9 cellular contexts compared by ENCODE assay signal in the genomic region with DNA sequence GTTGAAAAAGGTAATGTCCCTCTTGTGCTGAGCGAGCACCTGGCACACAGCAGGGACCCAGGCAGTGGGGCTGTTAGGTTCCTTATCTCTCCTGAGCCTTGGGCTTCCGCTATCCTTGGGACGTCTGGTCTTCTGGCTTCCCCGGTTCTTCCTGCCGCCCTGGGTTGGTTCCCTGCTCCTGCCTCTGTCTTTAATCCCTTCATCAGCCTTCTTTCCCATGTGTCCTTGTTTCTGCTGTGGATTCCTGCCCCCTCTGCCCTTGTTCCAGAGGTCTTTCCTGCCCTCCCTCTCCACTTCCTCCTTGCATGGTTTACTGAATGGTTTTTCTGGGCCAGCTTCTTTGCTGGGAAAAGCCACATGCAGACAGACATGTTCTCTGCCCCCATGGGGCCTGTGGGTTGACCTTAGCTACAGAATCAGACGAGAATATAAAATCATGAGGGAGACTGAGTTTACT. TPM values are rescaled to one million over a fixed set of nuclear protein-coding genes. Genes with fewer than 3 reads are reported as not detected.
A peak's percentile ranks its signal among the peaks of the same experiment; 100 is the strongest.
DNase-seq lines count a peak whose midpoint lies in the region; ATAC-seq, FAIRE-seq and TF ChIP-seq lines count a peak whose summit lies in the region.
"Had no signal": no experiment of that assay in that cellular context is flagged by ENCODE, and none has a peak within 500 bp of the region (broad histone marks: within the 10 kb centered on the region; RNA-seq: fewer than 3 reads in every experiment).

No MANE protein-coding gene starts in this region.

- peaks cover 37% of the 10 kb centered on the region for H3K4me1 Mint-ChIP-seq in activated T-helper 2 cell treated with anti-CD3 and anti-CD28 coated beads, Interferon-gamma antibody, Interleukin-2, Interleukin-4, amounts not matched to agents 10 μg/mL and 5 μg/mL and 100 μg/mL, durations not matched to agents 14 hours and 24 hours and 36 hours (ENCODE audit: low read depth)
- H3K4me1 Mint-ChIP-seq in GM23338 = peaks cover 20% of the 10 kb centered on the region

- no peak for ATAC-seq in heart left ventricle
- ATAC-seq in Right ventricle myocardium superior (ENCODE audit: poor library complexity) = no peak
- no peak for ATAC-seq in lower lobe of right lung
- ATAC-seq in GM23338 = no peak

- H4K20me1 ChIP-seq in GM23338 (replicated peaks; ENCODE audit: insufficient read depth) = peaks cover 46% of the 10 kb centered on the region

- peaks cover 60% of the 10 kb centered on the region for H3K79me2 ChIP-seq in GM23338 (replicated peaks; ENCODE audit: insufficient read depth)

- H3K4me3 Mint-ChIP-seq in activated T-helper 2 cell treated with anti-CD3 and anti-CD28 coated beads, Interferon-gamma antibody, Interleukin-2, Interleukin-4, amounts not matched to agents 10 μg/mL and 5 μg/mL and 100 μg/mL, durations not matched to agents 14 hours and 24 hours and 36 hours (ENCODE audit: low read depth) = peak overlapping the region; percentile 23
- no peak overlapping the region for H3K4me3 Mint-ChIP-seq in GM23338

- in situ Hi-C loops in transverse colon (cut with MboI; ENCODE audit: low pct_ligation_motif_present in 1 of 4, low pct_unique_long_range_greater_than_20kb in 1 of 4, low sequenced_read_pairs in 3 of 4) = no loop called here

- WGBS in heart left ventricle, 4 donors = 20 to 39% (median 25%) methylated on average over 6 of the region's 6 CpGs
- WGBS in transverse colon (ENCODE audit: low coverage in 1 of 2), 2 donors = 19% methylated on average over 6 of the region's 6 CpGs; no CpG with 5 or more reads in 1 of the 2 donors

- peak overlapping the region in 6 of 12 donors; percentile 4 to 86 (median 19) for H3K4me3 ChIP-seq in heart left ventricle
- peak overlapping the region; percentile 85 for H3K4me3 ChIP-seq in lower lobe of right lung
- H3K4me3 ChIP-seq in transverse colon = peak overlapping the region in 2 of 4 donors; percentile 5 to 65
- no peak overlapping the region for H3K4me3 ChIP-seq in GM23338

- peak overlapping the region; percentile 5 for H3K27ac Mint-ChIP-seq in activated T-helper 2 cell treated with anti-CD3 and anti-CD28 coated beads, Interferon-gamma antibody, Interleukin-2, Interleukin-4, amounts not matched to agents 10 μg/mL and 5 μg/mL and 100 μg/mL, durations not matched to agents 14 hours and 24 hours and 36 hours
- H3K27ac Mint-ChIP-seq in GM23338 = no peak overlapping the region

- H3K9me3 ChIP-seq in heart left ventricle = no peaks in the 10 kb centered on the region
- no peaks in the 10 kb centered on the region for H3K9me3 ChIP-seq in lower lobe of right lung
- H3K9me3 ChIP-seq in transverse colon = no peaks in the 10 kb centered on the region
- H3K9me3 ChIP-seq: tibial nerve had no signal

- TF ChIP-seq POLR2A in heart left ventricle (IDR thresholded peaks at IDR 0.05) (no peak), transverse colon (IDR thresholded peaks at IDR 0.05) (no peak)

- intact Hi-C loops in heart left ventricle (cut with DNase I) = no loop called here
- intact Hi-C loops in Right ventricle myocardium superior (cut with DNase I) = no loop called here
- intact Hi-C loops in activated T-helper 2 cell treated with anti-CD3 and anti-CD28 coated beads, Interferon-gamma antibody, Interleukin-2, Interleukin-4, amounts not matched to agents 10 μg/mL and 5 μg/mL and 100 μg/mL, durations not matched to agents 14 hours and 24 hours and 36 hours (cut with micrococcal nuclease) = loop anchor here (5.0 kb wide), 1 partner anchor 35 kb away; a partner anchor contains a TSS
- intact Hi-C loops in lower lobe of right lung (cut with DNase I) = no loop called here
- intact Hi-C loops in transverse colon (cut with DNase I; ENCODE audit: low total_unique reads) = no loop called here

- H3K36me3 Mint-ChIP-seq in activated T-helper 2 cell treated with anti-CD3 and anti-CD28 coated beads, Interferon-gamma antibody, Interleukin-2, Interleukin-4, amounts not matched to agents 10 μg/mL and 5 μg/mL and 100 μg/mL, durations not matched to agents 14 hours and 24 hours and 36 hours (ENCODE audit: low read depth) = peaks cover 49% of the 10 kb centered on the region
- peaks cover 44% of the 10 kb centered on the region for H3K36me3 Mint-ChIP-seq in GM23338 (ENCODE audit: low read depth)

- peak overlapping the region; percentile 5 to 96 (median 69) for H3K27ac ChIP-seq in heart left ventricle
- H3K27ac ChIP-seq in lower lobe of right lung = peak overlapping the region; percentile 43
- H3K27ac ChIP-seq in transverse colon = peak overlapping the region; percentile 59 to 99 (median 95)
- no peak overlapping the region for H3K27ac ChIP-seq in GM23338 (ENCODE audit: low read depth)

- no peak for FAIRE-seq in GM19239 (lab: Jason Lieb, UNC)

- H3K27me3 ChIP-seq in heart left ventricle (no peaks in the 10 kb centered on the region), lower lobe of right lung (ENCODE audit: low read depth) (no peaks in the 10 kb centered on the region), transverse colon (no peaks in the 10 kb centered on the region), GM23338 (ENCODE audit: insufficient read depth) (no peaks in the 10 kb centered on the region)
- H3K27me3 ChIP-seq: tibial nerve had no signal

- H3K9me3 Mint-ChIP-seq in activated T-helper 2 cell treated with anti-CD3 and anti-CD28 coated beads, Interferon-gamma antibody, Interleukin-2, Interleukin-4, amounts not matched to agents 10 μg/mL and 5 μg/mL and 100 μg/mL, durations not matched to agents 14 hours and 24 hours and 36 hours = no peaks in the 10 kb centered on the region
- H3K9me3 Mint-ChIP-seq in GM23338 = peaks cover 4% of the 10 kb centered on the region; the same call in 2 of the 3 replicates

- TF ChIP-seq CTCF in heart left ventricle (IDR thresholded peaks at IDR 0.05) (no peak), lower lobe of right lung (IDR thresholded peaks at IDR 0.05) (no peak), transverse colon (IDR thresholded peaks at IDR 0.05) (no peak), GM23338 (conservative IDR thresholded peaks at IDR 0.05; ENCODE audit: low read depth in 2 of 2) (no peak)

- H3K4me2 ChIP-seq in GM23338 = no peak overlapping the region

- H3K36me3 ChIP-seq in heart left ventricle (peaks cover 2 to 63% (median 54%) of the 10 kb centered on the region in 9 donors), lower lobe of right lung (peaks cover 58% of the 10 kb centered on the region), transverse colon (peaks cover 0 to 12% (median 6%) of the 10 kb centered on the region in 4 donors), GM23338 (ENCODE audit: insufficient read depth) (peaks cover 8% of the 10 kb centered on the region; the same call in 1 of the 2 replicates)

- no peak overlapping the region for H2AFZ ChIP-seq in GM23338

- no peak for DNase-seq in heart left ventricle
- no peak for DNase-seq in Right ventricle myocardium superior
- DNase-seq in activated T-helper 2 cell treated with anti-CD3 and anti-CD28 coated beads, Interferon-gamma antibody, Interleukin-2, Interleukin-4, amounts not matched to agents 10 μg/mL and 5 μg/mL and 100 μg/mL, durations not matched to agents 14 hours and 24 hours and 36 hours (ENCODE audit: low spot score) = no peak
- DNase-seq in lower lobe of right lung = peak; percentile 40
- no peak for DNase-seq in transverse colon
- no peak for DNase-seq in GM19239 (ENCODE audit: insufficient read length, low spot score)
- no peak for DNase-seq in GM23338 (ENCODE audit: low spot score)
- DNase-seq in DMS53 (lab: John Stamatoyannopoulos, UW) = no peak

- no peaks in the 10 kb centered on the region for H3K27me3 Mint-ChIP-seq in activated T-helper 2 cell treated with anti-CD3 and anti-CD28 coated beads, Interferon-gamma antibody, Interleukin-2, Interleukin-4, amounts not matched to agents 10 μg/mL and 5 μg/mL and 100 μg/mL, durations not matched to agents 14 hours and 24 hours and 36 hours (ENCODE audit: low read depth)
- H3K27me3 Mint-ChIP-seq in GM23338 (ENCODE audit: insufficient read depth, low read depth, poor library complexity) = peaks cover 15% of the 10 kb centered on the region

- H3F3A ChIP-seq in GM23338 (replicated peaks; ENCODE audit: low read depth) = peaks cover 21% of the 10 kb centered on the region; the same call in 1 of the 2 replicates

- no peak for TF ChIP-seq EP300 in transverse colon (IDR thresholded peaks at IDR 0.05; ENCODE audit: low read depth)

- H3K9me2 ChIP-seq in GM23338 (ENCODE audit: insufficient read depth) = no peaks in the 10 kb centered on the region

- H3K4me1 ChIP-seq in heart left ventricle (peaks cover 12 to 65% (median 37%) of the 10 kb centered on the region in 12 donors), lower lobe of right lung (peaks cover 42% of the 10 kb centered on the region), transverse colon (peaks cover 22 to 72% (median 41%) of the 10 kb centered on the region in 4 donors), GM23338 (ENCODE audit: insufficient read depth) (peaks cover 24% of the 10 kb centered on the region)

RNA-seq across cellular contexts. Expression of a gene that starts 2.6 kb away (rescaled TPM):
- 100 to 1,000 TPM; 125 to 377 (median 189) TPM for total RNA-seq in heart left ventricle
- polyA plus RNA-seq in heart left ventricle = 100 to 1,000 TPM; 177 to 188 TPM
- total RNA-seq in Right ventricle myocardium superior = 223 TPM
- total RNA-seq in activated T-helper 2 cell treated with anti-CD3 and anti-CD28 coated beads, Interferon-gamma antibody, Interleukin-2, Interleukin-4, amounts not matched to agents 10 μg/mL and 5 μg/mL and 100 μg/mL, durations not matched to agents 14 hours and 24 hours and 36 hours = 40.3 and 41.8 TPM in 2 replicates
- 105 TPM for total RNA-seq in lower lobe of right lung
- 100 to 1,000 TPM; 121 to 242 (median 185) TPM for total RNA-seq in transverse colon
- total RNA-seq in GM23338 (2014; rRNA removed; shearing (Covaris generic)) = 208 and 223 TPM in 2 replicates
- 47.1 and 48.9 TPM in 2 replicates for polyA plus RNA-seq in GM23338 (2016; fragmentation: Nextera tagmentation; extraction: Ambion mirVana)

RNA-seq across cellular contexts. Expression of a gene that starts 22.8 kb away (rescaled TPM):
- total RNA-seq in heart left ventricle (10 to 100 TPM; 39.9 to 88.1 (median 69.9) TPM), Right ventricle myocardium superior (75.1 TPM), lower lobe of right lung (143 TPM), transverse colon (100 to 1,000 TPM; 112 to 185 (median 130) TPM)
- polyA plus RNA-seq in heart left ventricle (100 to 1,000 TPM in 1 of 2 donors, 10 to 100 TPM in 1; 72.7 to 104 TPM), GM23338 (2016; fragmentation: Nextera tagmentation; extraction: Ambion mirVana) (73.1 and 75.2 TPM in 2 replicates)
- total RNA-seq in activated T-helper 2 cell treated with anti-CD3 and anti-CD28 coated beads, Interferon-gamma antibody, Interleukin-2, Interleukin-4, amounts not matched to agents 10 μg/mL and 5 μg/mL and 100 μg/mL, durations not matched to agents 14 hours and 24 hours and 36 hours = 344 and 351 TPM in 2 replicates
- total RNA-seq in GM23338 (2014; rRNA removed; shearing (Covaris generic)) = 233 and 234 TPM in 2 replicates

RNA-seq across cellular contexts. Expression of a gene that starts 29.6 kb away (rescaled TPM):
- total RNA-seq in heart left ventricle (10 to 100 TPM; 11.7 to 25.8 (median 16.5) TPM), Right ventricle myocardium superior (20.5 TPM), lower lobe of right lung (11.6 TPM), transverse colon (10 to 100 TPM in 2 of 4 donors, 1 to 10 TPM in 2; 3.7 to 15.1 (median 8.4) TPM)
- polyA plus RNA-seq in heart left ventricle (10 to 100 TPM; 11.9 to 27.7 TPM), GM23338 (2016; fragmentation: Nextera tagmentation; extraction: Ambion mirVana) (17.6 and 19.9 TPM in 2 replicates)
- 7.2 and 8.1 TPM in 2 replicates for total RNA-seq in activated T-helper 2 cell treated with anti-CD3 and anti-CD28 coated beads, Interferon-gamma antibody, Interleukin-2, Interleukin-4, amounts not matched to agents 10 μg/mL and 5 μg/mL and 100 μg/mL, durations not matched to agents 14 hours and 24 hours and 36 hours
- 8.2 and 12.0 TPM in 2 replicates for total RNA-seq in GM23338 (2014; rRNA removed; shearing (Covaris generic))

RNA-seq across cellular contexts. Expression of a gene that starts 34.2 kb away (rescaled TPM):
- total RNA-seq in heart left ventricle = 10 to 100 TPM in 2 of 9 donors, 1 to 10 TPM in 7; 4.7 to 12.7 (median 7.2) TPM
- 1 to 10 TPM; 5.5 to 9.3 TPM for polyA plus RNA-seq in heart left ventricle
- 7.1 TPM for total RNA-seq in Right ventricle myocardium superior
- total RNA-seq in activated T-helper 2 cell treated with anti-CD3 and anti-CD28 coated beads, Interferon-gamma antibody, Interleukin-2, Interleukin-4, amounts not matched to agents 10 μg/mL and 5 μg/mL and 100 μg/mL, durations not matched to agents 14 hours and 24 hours and 36 hours = 26.6 and 27.0 TPM in 2 replicates
- total RNA-seq in lower lobe of right lung = 22.7 TPM
- 10 to 100 TPM in 2 of 4 donors, 1 to 10 TPM in 2; 4.1 to 19.7 (median 10.0) TPM for total RNA-seq in transverse colon
- 67.2 and 87.6 TPM in 2 replicates for total RNA-seq in GM23338 (2014; rRNA removed; shearing (Covaris generic))
- polyA plus RNA-seq in GM23338 (2016; fragmentation: Nextera tagmentation; extraction: Ambion mirVana) = 48.5 and 50.7 TPM in 2 replicates

RNA-seq across cellular contexts. Expression of a gene that starts 36.8 kb away (rescaled TPM):
- 10 to 100 TPM; 17.0 to 41.5 (median 21.2) TPM for total RNA-seq in heart left ventricle
- polyA plus RNA-seq in heart left ventricle = 10 to 100 TPM in 1 of 2 donors, 1 to 10 TPM in 1; 8.2 to 18.4 TPM
- 11.9 TPM for total RNA-seq in Right ventricle myocardium superior
- 32.1 and 33.3 TPM in 2 replicates for total RNA-seq in activated T-helper 2 cell treated with anti-CD3 and anti-CD28 coated beads, Interferon-gamma antibody, Interleukin-2, Interleukin-4, amounts not matched to agents 10 μg/mL and 5 μg/mL and 100 μg/mL, durations not matched to agents 14 hours and 24 hours and 36 hours
- 35.2 TPM for total RNA-seq in lower lobe of right lung
- 100 to 1,000 TPM in 1 of 4 donors, 10 to 100 TPM in 3; 15.2 to 154 (median 25.7) TPM for total RNA-seq in transverse colon
- total RNA-seq in GM23338 (2014; rRNA removed; shearing (Covaris generic)) = 10.9 and 18.7 TPM in 2 replicates
- polyA plus RNA-seq in GM23338 (2016; fragmentation: Nextera tagmentation; extraction: Ambion mirVana) = 23.6 and 23.9 TPM in 2 replicates
